Comparison of ENCODE assay signal across 9 cellular contexts in genomic region chr7:42235734-42236133, GRCh38. TPM values are rescaled to one million over a fixed set of nuclear protein-coding genes. Genes with fewer than 3 reads are reported as not detected.
DNase-seq lines count a peak whose midpoint lies in the region; ATAC-seq lines count a peak whose summit lies in the region.
"Had no signal": no experiment of that assay in that cellular context is flagged by ENCODE, and none has a peak within 500 bp of the region (broad histone marks: within the 10 kb centered on the region; RNA-seq: fewer than 3 reads in every experiment).

No MANE protein-coding gene starts in this region.

- H3K27ac Mint-ChIP-seq in activated naive CD8-positive, alpha-beta T cell treated with anti-CD3 and anti-CD28 coated beads, Interleukin-2, amount 10 ng/mL, durations not matched to agents 7 days and 5 days: no peak overlapping the region
- peak overlapping the region in 2 of 6 donors; percentile 79 to 92 for H3K27ac Mint-ChIP-seq in immature natural killer cell

- peaks cover 0 to 30% (median 20%) of the 10 kb centered on the region in 5 donors for H3K27me3 ChIP-seq in subcutaneous abdominal adipose tissue (ENCODE audit: control insufficient read depth in 5 of 5, insufficient read depth in 4 of 5, low read length in 5 of 5)

- H3K4me1 ChIP-seq in subcutaneous abdominal adipose tissue (ENCODE audit: control insufficient read depth in 5 of 5, insufficient read depth in 5 of 5, low read length in 5 of 5): peaks cover 2 to 51% (median 33%) of the 10 kb centered on the region in 5 donors
- H3K4me1 ChIP-seq: BE2C had no signal

- peak overlapping the region in 2 of 5 donors; percentile 53 to 62 for H3K9ac ChIP-seq in subcutaneous abdominal adipose tissue (ENCODE audit: low read length in 5 of 5)

- DNase-seq in NCI-H748 (lab: John Stamatoyannopoulos, UW; ENCODE audit: unreplicated experiment) (peak; percentile 5), NCI-H748 treated with DMSO at 0.1 percent for 48 hours (lab: John Stamatoyannopoulos, UW) (no peak), immature natural killer cell (no peak), mesenteric fat pad (ENCODE audit: low spot score) (no peak), AG08396 (ENCODE audit: low spot score) (no peak)
- no peak for DNase-seq in activated naive CD8-positive, alpha-beta T cell treated with anti-CD3 and anti-CD28 coated beads, Interleukin-2, amount 10 ng/mL, durations not matched to agents 7 days and 5 days
- DNase-seq in activated effector memory CD4-positive, alpha-beta T cell treated with Interleukin-2 at 50 U/mL for 16 hours: no peak
- DNase-seq: BE2C had no signal

- H3K36me3 Mint-ChIP-seq in activated naive CD8-positive, alpha-beta T cell treated with anti-CD3 and anti-CD28 coated beads, Interleukin-2, amount 10 ng/mL, durations not matched to agents 7 days and 5 days: peaks cover 2% of the 10 kb centered on the region
- H3K36me3 Mint-ChIP-seq in immature natural killer cell: no peaks in the 10 kb centered on the region

- no peaks in the 10 kb centered on the region for H3K36me3 ChIP-seq in subcutaneous abdominal adipose tissue (ENCODE audit: control insufficient read depth in 5 of 5, insufficient read depth in 5 of 5, low read length in 5 of 5)
- H3K36me3 ChIP-seq: BE2C had no signal

- no peaks in the 10 kb centered on the region for H3K9me3 ChIP-seq in subcutaneous abdominal adipose tissue (ENCODE audit: control insufficient read depth in 5 of 5, low read length in 5 of 5)
- H3K9me3 ChIP-seq: BE2C had no signal

- H3K4me3 ChIP-seq in subcutaneous abdominal adipose tissue (ENCODE audit: low read depth in 1 of 5, low read length in 5 of 5): peak overlapping the region; percentile 73 to 90 (median 83)

- peaks cover 80% of the 10 kb centered on the region for H3K27me3 Mint-ChIP-seq in activated naive CD8-positive, alpha-beta T cell treated with anti-CD3 and anti-CD28 coated beads, Interleukin-2, amount 10 ng/mL, durations not matched to agents 7 days and 5 days
- H3K27me3 Mint-ChIP-seq in immature natural killer cell (ENCODE audit: low read depth in 3 of 3): peaks cover 14 to 28% (median 19%) of the 10 kb centered on the region in 3 donors

- H3K27ac ChIP-seq in subcutaneous abdominal adipose tissue (ENCODE audit: low read depth, low read length): peak overlapping the region; percentile 67

- peak overlapping the region; percentile 86 for H3K4me3 Mint-ChIP-seq in activated naive CD8-positive, alpha-beta T cell treated with anti-CD3 and anti-CD28 coated beads, Interleukin-2, amount 10 ng/mL, durations not matched to agents 7 days and 5 days
- H3K4me3 Mint-ChIP-seq in immature natural killer cell: peak overlapping the region; percentile 67 to 89 (median 84)

- no peaks in the 10 kb centered on the region for H3K9me3 Mint-ChIP-seq in activated naive CD8-positive, alpha-beta T cell treated with anti-CD3 and anti-CD28 coated beads, Interleukin-2, amount 10 ng/mL, durations not matched to agents 7 days and 5 days
- H3K9me3 Mint-ChIP-seq in immature natural killer cell: no peaks in the 10 kb centered on the region

- no peak for ATAC-seq in activated naive CD8-positive, alpha-beta T cell treated with anti-CD3 and anti-CD28 coated beads, Interleukin-2, amount 10 ng/mL, durations not matched to agents 7 days and 5 days (ENCODE audit: low read depth)

- POLR2A ChIA-PET in activated naive CD8-positive, alpha-beta T cell treated with anti-CD3 and anti-CD28 coated beads, Interleukin-2, amount 10 ng/mL, durations not matched to agents 7 days and 5 days (lab: Charles Lee): no interaction called here

- H3K4me1 Mint-ChIP-seq in activated naive CD8-positive, alpha-beta T cell treated with anti-CD3 and anti-CD28 coated beads, Interleukin-2, amount 10 ng/mL, durations not matched to agents 7 days and 5 days: peaks cover 9% of the 10 kb centered on the region
- H3K4me1 Mint-ChIP-seq in immature natural killer cell: peaks cover 16 to 21% of the 10 kb centered on the region in 2 donors

RNA-seq across cellular contexts. Expression of gene GLI3, which starts 1.3 kb away (rescaled TPM):
- total RNA-seq in activated naive CD8-positive, alpha-beta T cell treated with anti-CD3 and anti-CD28 coated beads, Interleukin-2, amount 10 ng/mL, durations not matched to agents 7 days and 5 days: 1 to 10 TPM in 1 of 2 experiments, under 1 TPM in 1; 0.75 to 1.3 TPM
- 1 to 10 TPM in 1 of 3 donors, under 1 TPM in 1, not detected in 1; 0.63 to 1.6 TPM for polyA plus RNA-seq in immature natural killer cell
- 25.5 TPM for total RNA-seq in mesenteric fat pad

Comparison
In these comparisons a context has a peak if more than half of its experiments do, and no peak if none do; other contexts are left out.
1. RNA of gene GLI3, which starts 1.3 kb away (total RNA-seq): 25.5 TPM in mesenteric fat pad (single experiment); 0.75 to 1.3 TPM in activated naive CD8-positive, alpha-beta T cell treated with anti-CD3 and anti-CD28 coated beads, Interleukin-2, amount 10 ng/mL, durations not matched to agents 7 days and 5 days; every median in the first group is over 10 times any median in the second.